In the genomic region with DNA sequence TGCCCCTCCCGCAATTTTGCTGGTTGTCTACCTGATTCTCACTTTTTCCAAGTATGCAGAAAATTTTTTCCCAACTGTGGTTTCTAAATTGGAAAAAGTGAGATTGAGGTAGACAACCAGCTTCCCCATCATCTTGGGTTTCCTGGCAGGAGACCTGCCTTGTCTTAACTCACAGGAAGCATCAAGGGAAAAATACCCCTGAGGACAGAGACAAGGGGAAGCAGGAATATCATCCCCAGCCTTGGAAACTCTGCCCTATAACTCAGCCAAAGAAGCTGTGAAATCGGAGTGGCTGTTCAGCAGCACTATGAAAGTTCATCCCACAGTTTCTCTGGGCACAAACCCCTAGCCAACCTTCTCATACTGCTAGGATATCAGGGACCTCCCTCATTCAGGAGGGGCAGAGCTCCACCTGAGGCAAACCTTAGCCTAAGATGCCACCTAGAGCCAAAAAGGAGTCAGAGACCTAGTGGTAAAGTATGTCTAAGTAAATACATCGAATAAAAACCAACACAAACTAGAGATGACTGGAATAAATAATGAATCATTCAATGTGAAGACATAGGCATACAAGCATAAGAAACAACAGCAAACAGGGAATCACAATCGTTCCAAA, we compare ENCODE assay signal across 10 cellular contexts.
A peak's percentile ranks its signal among the peaks of the same experiment; 100 is the strongest.
DNase-seq lines count a peak whose midpoint lies in the region; ATAC-seq, FAIRE-seq and TF ChIP-seq lines count a peak whose summit lies in the region.
"Had no signal": no experiment of that assay in that cellular context is flagged by ENCODE, and none has a peak within 500 bp of the region (broad histone marks: within the 10 kb centered on the region; RNA-seq: fewer than 3 reads in every experiment).

No MANE protein-coding gene starts in this region.

- WGBS in HepG2 (ENCODE audit: low lambda C conversion rate), result under 1% methylated on average over 4 of the region's 4 CpGs
- 49% methylated on average over 4 of the region's 4 CpGs for WGBS in right lobe of liver (ENCODE audit: insufficient coverage, low coverage, low lambda C conversion rate, missing lambda C conversion rate)
- WGBS in endodermal cell (ENCODE audit: insufficient coverage in 1 of 2, insufficient read length in 1 of 2), 2 experiments, result 52% methylated on average over 3 of the region's 4 CpGs; no CpG with 5 or more reads in 1 of the 2 experiments

- no TSS peak for BruUV-seq in HepG2 (replicated peaks; lab: Mats Ljungman, UMichigan)

- H3K9me3 Mint-ChIP-seq in endodermal cell, result peaks cover 17% of the 10 kb centered on the region
- peaks cover 10% of the 10 kb centered on the region for H3K9me3 Mint-ChIP-seq in activated naive CD8-positive, alpha-beta T cell treated with anti-CD3 and anti-CD28 coated beads, Interleukin-2, amount 50 U/mL, for 24 hours

- TF ChIP-seq POLR2A in HepG2 (IDR thresholded peaks at IDR 0.05; ENCODE audit: insufficient read depth in 1 of 2, low read depth in 2 of 2, low read length in 2 of 2) (no peak), right lobe of liver (IDR thresholded peaks at IDR 0.05) (no peak)

- in situ Hi-C loops in HepG2 (cut with HindIII; ENCODE audit: extremely low pct_ligation_motif_present, low pct_unique_long_range_greater_than_20kb), result no loop called here

- no peaks in the 10 kb centered on the region for H3K36me3 Mint-ChIP-seq in endodermal cell (ENCODE audit: low read depth)
- no peaks in the 10 kb centered on the region for H3K36me3 Mint-ChIP-seq in activated naive CD8-positive, alpha-beta T cell treated with anti-CD3 and anti-CD28 coated beads, Interleukin-2, amount 50 U/mL, for 24 hours (ENCODE audit: low read depth)

- no peaks in the 10 kb centered on the region for H3K79me2 ChIP-seq in HepG2 (ENCODE audit: insufficient read depth, low read length)

- H3K27ac ChIP-seq in HepG2 (ENCODE audit: extremely low read length, insufficient read depth, low read length), result no peak overlapping the region
- no peak overlapping the region for H3K27ac ChIP-seq in right lobe of liver
- no peak overlapping the region for H3K27ac ChIP-seq in endodermal cell (ENCODE audit: low read depth, low read length)
- no peak overlapping the region for H3K27ac ChIP-seq in ascending aorta
- H3K27ac ChIP-seq: BLaER1 treated with 17β-estradiol and CSF1 and Interleukin-3, amounts not matched to agents 10 nM and 100 nM had no signal

- POLR2A ChIA-PET in HepG2 (lab: Yijun Ruan, JAX), result no interaction called here

- H3K9me3 ChIP-seq in HepG2 (ENCODE audit: low read length), result 0 out of 2 replicates have a peak, but pooled peaks cover 4% of the 10 kb centered on the region
- H3K9me3 ChIP-seq in right lobe of liver, result no peaks in the 10 kb centered on the region
- H3K9me3 ChIP-seq in endodermal cell (ENCODE audit: control insufficient read depth, low read length), result peaks cover 7% of the 10 kb centered on the region
- peaks cover 0 to 14% of the 10 kb centered on the region in 2 donors for H3K9me3 ChIP-seq in ascending aorta

- ATAC-seq in HepG2 (peak; percentile 98), right lobe of liver (no peak), GM19035 (IDR thresholded peaks at IDR 0.05; ENCODE audit: unreplicated experiment) (no peak), GM21447 (IDR thresholded peaks at IDR 0.05; ENCODE audit: unreplicated experiment) (no peak)
- ATAC-seq in activated naive CD8-positive, alpha-beta T cell treated with anti-CD3 and anti-CD28 coated beads, Interleukin-2, amount 50 U/mL, for 24 hours, result no peak

- FAIRE-seq in HepG2 (lab: Jason Lieb, UNC), result peak; percentile 42

- no peak overlapping the region for H3K4me3 Mint-ChIP-seq in endodermal cell
- H3K4me3 Mint-ChIP-seq in activated naive CD8-positive, alpha-beta T cell treated with anti-CD3 and anti-CD28 coated beads, Interleukin-2, amount 50 U/mL, for 24 hours, result no peak overlapping the region

- H3K4me3 ChIP-seq in HepG2 (replicated peaks in 1 of 3; ENCODE audit: insufficient read depth in 1 of 3, low read depth in 2 of 3, low read length in 3 of 3), result no peak overlapping the region
- H3K4me3 ChIP-seq in right lobe of liver, result no peak overlapping the region
- H3K4me3 ChIP-seq in endodermal cell (ENCODE audit: low read length), result no peak overlapping the region
- H3K4me3 ChIP-seq in ascending aorta, result no peak overlapping the region
- H3K4me3 ChIP-seq: BLaER1 treated with 17β-estradiol and CSF1 and Interleukin-3, amounts not matched to agents 10 nM and 100 nM had no signal

- no peak overlapping the region for H2AFZ ChIP-seq in HepG2 (ENCODE audit: low read length)

- no peak overlapping the region for H3K9ac ChIP-seq in HepG2 (ENCODE audit: insufficient read depth, low read depth, low read length)
- no peak overlapping the region for H3K9ac ChIP-seq in endodermal cell (ENCODE audit: extremely low read depth, low read length, poor library complexity, severe bottlenecking)
- H3K9ac ChIP-seq: BLaER1 treated with 17β-estradiol and CSF1 and Interleukin-3, amounts not matched to agents 10 nM and 100 nM had no signal

- H4K20me1 ChIP-seq in HepG2 (ENCODE audit: insufficient read depth, low read length), result no peaks in the 10 kb centered on the region
- H4K20me1 ChIP-seq: BLaER1 treated with 17β-estradiol and CSF1 and Interleukin-3, amounts not matched to agents 10 nM and 100 nM had no signal

- TF ChIP-seq RAD21 in HepG2 (CRISPR knock-in tag; IDR thresholded peaks at IDR 0.05), result no peak

- no peaks in the 10 kb centered on the region for H3K27me3 Mint-ChIP-seq in endodermal cell (ENCODE audit: insufficient read depth)
- no peaks in the 10 kb centered on the region for H3K27me3 Mint-ChIP-seq in activated naive CD8-positive, alpha-beta T cell treated with anti-CD3 and anti-CD28 coated beads, Interleukin-2, amount 50 U/mL, for 24 hours

- intact Hi-C loops in HepG2 (cut with micrococcal nuclease; ENCODE audit: unreplicated experiment), result no loop called here
- intact Hi-C loops in right lobe of liver (cut with DNase I), result no loop called here
- intact Hi-C loops in ascending aorta (cut with DNase I), result no loop called here

- H3K27ac Mint-ChIP-seq in endodermal cell, result no peak overlapping the region
- H3K27ac Mint-ChIP-seq in activated naive CD8-positive, alpha-beta T cell treated with anti-CD3 and anti-CD28 coated beads, Interleukin-2, amount 50 U/mL, for 24 hours, result no peak overlapping the region

- no peaks in the 10 kb centered on the region for H3K36me3 ChIP-seq in HepG2 (replicated peaks in 1 of 2; ENCODE audit: control insufficient read depth in 1 of 2, insufficient read depth in 2 of 2, low read length in 2 of 2)
- no peaks in the 10 kb centered on the region for H3K36me3 ChIP-seq in right lobe of liver
- no peaks in the 10 kb centered on the region for H3K36me3 ChIP-seq in endodermal cell (ENCODE audit: control insufficient read depth, insufficient read depth, low read length)
- no peaks in the 10 kb centered on the region for H3K36me3 ChIP-seq in ascending aorta
- H3K36me3 ChIP-seq: BLaER1 treated with 17β-estradiol and CSF1 and Interleukin-3, amounts not matched to agents 10 nM and 100 nM had no signal

- CTCF ChIA-PET in HepG2 (lab: Yijun Ruan, JAX; ENCODE audit: low intra/inter-chr PET ratio, low total read pairs), result no interaction called here

- DNase-seq in HepG2 (ENCODE audit: low spot score) (peak; percentile 56), right lobe of liver (no peak), NCI-H69 (lab: John Stamatoyannopoulos, UW) (peak; percentile 64), endodermal cell (peak; percentile 80), ascending aorta (ENCODE audit: low spot score in 2 of 2) (no peak)
- no peak for DNase-seq in activated naive CD8-positive, alpha-beta T cell treated with anti-CD3 and anti-CD28 coated beads, Interleukin-2, amount 50 U/mL, for 24 hours
- DNase-seq: activated effector memory CD4-positive, alpha-beta T cell treated with Interleukin-2 at 50 U/mL for 16 hours had no signal

- H3K4me1 Mint-ChIP-seq in endodermal cell, result peaks cover 5% of the 10 kb centered on the region
- no peaks in the 10 kb centered on the region for H3K4me1 Mint-ChIP-seq in activated naive CD8-positive, alpha-beta T cell treated with anti-CD3 and anti-CD28 coated beads, Interleukin-2, amount 50 U/mL, for 24 hours

- no peaks in the 10 kb centered on the region for H3K4me1 ChIP-seq in HepG2 (ENCODE audit: insufficient read depth, low read length)
- H3K4me1 ChIP-seq in right lobe of liver, result no peaks in the 10 kb centered on the region
- H3K4me1 ChIP-seq in endodermal cell (ENCODE audit: control insufficient read depth, insufficient read depth, low read length), result no peaks in the 10 kb centered on the region
- no peaks in the 10 kb centered on the region for H3K4me1 ChIP-seq in ascending aorta
- H3K4me1 ChIP-seq: BLaER1 treated with 17β-estradiol and CSF1 and Interleukin-3, amounts not matched to agents 10 nM and 100 nM had no signal

- no peak for TF ChIP-seq EP300 in HepG2 (IDR thresholded peaks at IDR 0.05; ENCODE audit: low read depth in 2 of 2, low read length in 2 of 2)
- no peak for TF ChIP-seq EP300 in HepG2 (CRISPR knock-in tag; IDR thresholded peaks at IDR 0.05; ENCODE audit: borderline replicate concordance)

- no peaks in the 10 kb centered on the region for H3K27me3 ChIP-seq in HepG2 (ENCODE audit: control insufficient read depth in 1 of 2, insufficient read depth in 2 of 2, low read length in 2 of 2)
- H3K27me3 ChIP-seq in right lobe of liver, result no peaks in the 10 kb centered on the region
- no peaks in the 10 kb centered on the region for H3K27me3 ChIP-seq in endodermal cell (ENCODE audit: control insufficient read depth, insufficient read depth, low read length, poor library complexity, severe bottlenecking)
- H3K27me3 ChIP-seq in ascending aorta, result no peaks in the 10 kb centered on the region
- H3K27me3 ChIP-seq: BLaER1 treated with 17β-estradiol and CSF1 and Interleukin-3, amounts not matched to agents 10 nM and 100 nM had no signal

- H3K4me2 ChIP-seq in HepG2 (ENCODE audit: low read depth, low read length), result no peak overlapping the region
- H3K4me2 ChIP-seq: BLaER1 treated with 17β-estradiol and CSF1 and Interleukin-3, amounts not matched to agents 10 nM and 100 nM had no signal

- TF ChIP-seq CTCF in HepG2 (CRISPR knock-in tag; IDR thresholded peaks at IDR 0.05) (peak; percentile 77), right lobe of liver (IDR thresholded peaks at IDR 0.05) (no peak), endodermal cell (conservative IDR thresholded peaks at IDR 0.05) (peak; percentile 85), ascending aorta (IDR thresholded peaks at IDR 0.05) (no peak)

Comparison
In these comparisons a context has a peak if more than half of its experiments do, and no peak if none do; other contexts are left out.
1. DNase-seq: peak in HepG2 (single experiment), NCI-H69 (single experiment) and endodermal cell (single experiment); none in right lobe of liver (0 of 3), ascending aorta (0 of 2) and activated naive CD8-positive, alpha-beta T cell treated with anti-CD3 and anti-CD28 coated beads, Interleukin-2, amount 50 U/mL, for 24 hours (single experiment).
2. CTCF ChIP-seq: peak in HepG2 (single experiment) and endodermal cell (single experiment); none in right lobe of liver (0 of 4) and ascending aorta (0 of 3).